8 cellular contexts compared by ENCODE assay signal in the genomic region with DNA sequence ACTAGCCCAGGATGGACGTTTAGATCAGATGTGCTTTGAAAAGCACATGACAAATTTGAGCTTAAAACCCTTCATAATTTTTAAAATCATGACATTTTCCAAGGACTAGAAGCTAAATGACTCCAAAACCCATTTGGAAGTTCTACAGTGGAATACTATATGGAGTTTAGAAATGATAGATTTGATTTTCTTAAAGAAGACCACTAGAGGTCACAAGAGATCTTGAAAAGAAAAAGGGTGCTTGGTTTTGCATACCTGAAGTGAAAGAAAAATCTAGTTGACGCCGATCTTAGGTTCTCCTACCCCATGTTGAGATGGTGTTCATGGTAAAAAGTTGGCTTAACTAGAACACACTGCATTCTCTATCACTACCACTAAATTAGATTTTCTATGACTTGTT. TPM values are rescaled to one million over a fixed set of nuclear protein-coding genes. Genes with fewer than 3 reads are reported as not detected.
A peak's percentile ranks its signal among the peaks of the same experiment; 100 is the strongest.
DNase-seq lines count a peak whose midpoint lies in the region; ATAC-seq and TF ChIP-seq lines count a peak whose summit lies in the region.

No MANE protein-coding gene starts in this region.

- no peak overlapping the region for H3K4me2 ChIP-seq in SU-DHL-6 (ENCODE audit: low read depth, low read length, poor library complexity, severe bottlenecking)

- no peaks in the 10 kb centered on the region for H3F3A ChIP-seq in SU-DHL-6 (ENCODE audit: insufficient read depth)

- H3K4me3 ChIP-seq in SU-DHL-6 (ENCODE audit: insufficient read depth, low read length, poor library complexity, severe bottlenecking), result no peak overlapping the region

- H3K4me3 Mint-ChIP-seq in progenitor cell of endocrine pancreas (ENCODE audit: low read depth), result no peak overlapping the region

- H2AFZ ChIP-seq in SU-DHL-6 (ENCODE audit: low read depth, low read length, severe bottlenecking), result no peak overlapping the region

- no peaks in the 10 kb centered on the region for H3K9me2 ChIP-seq in SU-DHL-6 (replicated peaks; ENCODE audit: insufficient read depth, low read length)

- H4K20me1 ChIP-seq in SU-DHL-6 (ENCODE audit: low read depth, low read length), result no peaks in the 10 kb centered on the region

- H3K79me2 ChIP-seq in SU-DHL-6 (ENCODE audit: insufficient read depth, low read length), result no peaks in the 10 kb centered on the region

- TF ChIP-seq CTCF in SU-DHL-6 (IDR thresholded peaks at IDR 0.05; ENCODE audit: insufficient read depth, low read length, poor library complexity, severe bottlenecking) (peak; percentile 38), progenitor cell of endocrine pancreas (IDR thresholded peaks at IDR 0.05; ENCODE audit: unreplicated experiment) (peak; percentile 67)

- DNase-seq in Ammon's horn (ENCODE audit: low spot score) (peak; percentile 42), NCI-H1694 treated with DMSO at 0.1 percent for 48 hours (lab: John Stamatoyannopoulos, UW) (peak; percentile 86), fibroblast of peridontal ligament (ENCODE audit: extremely low read depth) (peak; percentile 49), progenitor cell of endocrine pancreas (ENCODE audit: low spot score, unreplicated experiment) (no peak)

- H3K27ac Mint-ChIP-seq in progenitor cell of endocrine pancreas, result no peak overlapping the region

- no peak overlapping the region for H3K27ac ChIP-seq in SU-DHL-6 (ENCODE audit: low read depth, low read length)

- H3K9ac ChIP-seq in SU-DHL-6 (ENCODE audit: low read length), result no peak overlapping the region

- H3K9me3 ChIP-seq in SU-DHL-6 (ENCODE audit: insufficient read depth, low read length), result no peaks in the 10 kb centered on the region

- no peaks in the 10 kb centered on the region for H3K36me3 Mint-ChIP-seq in progenitor cell of endocrine pancreas (ENCODE audit: insufficient read depth)

- H3K27me3 Mint-ChIP-seq in progenitor cell of endocrine pancreas, result peaks cover 5% of the 10 kb centered on the region

- H3K36me3 ChIP-seq in SU-DHL-6 (ENCODE audit: low read length), result no peaks in the 10 kb centered on the region

- H3K9me3 Mint-ChIP-seq in progenitor cell of endocrine pancreas (ENCODE audit: low read depth), result no peaks in the 10 kb centered on the region

- peak; percentile 83 for ATAC-seq in GM21528 (IDR thresholded peaks at IDR 0.05; ENCODE audit: low FRiP score, unreplicated experiment)
- no peak for ATAC-seq in HG03045 (IDR thresholded peaks at IDR 0.05; ENCODE audit: unreplicated experiment)
- no peak for ATAC-seq in GM21447 (IDR thresholded peaks at IDR 0.05; ENCODE audit: unreplicated experiment)

- H3K27me3 ChIP-seq in SU-DHL-6 (ENCODE audit: low read length), result no peaks in the 10 kb centered on the region

- peaks cover 11% of the 10 kb centered on the region for H3K4me1 Mint-ChIP-seq in progenitor cell of endocrine pancreas (ENCODE audit: low read depth)

RNA-seq across cellular contexts. Expression of a gene that starts 31.5 kb away (rescaled TPM):
- 2.2 and 2.6 TPM in 2 replicates for total RNA-seq in progenitor cell of endocrine pancreas

RNA-seq across cellular contexts. Expression of a gene that starts 31.5 kb away (rescaled TPM):
- total RNA-seq in progenitor cell of endocrine pancreas, result 30.0 and 31.5 TPM in 2 replicates
